In the genomic region with DNA sequence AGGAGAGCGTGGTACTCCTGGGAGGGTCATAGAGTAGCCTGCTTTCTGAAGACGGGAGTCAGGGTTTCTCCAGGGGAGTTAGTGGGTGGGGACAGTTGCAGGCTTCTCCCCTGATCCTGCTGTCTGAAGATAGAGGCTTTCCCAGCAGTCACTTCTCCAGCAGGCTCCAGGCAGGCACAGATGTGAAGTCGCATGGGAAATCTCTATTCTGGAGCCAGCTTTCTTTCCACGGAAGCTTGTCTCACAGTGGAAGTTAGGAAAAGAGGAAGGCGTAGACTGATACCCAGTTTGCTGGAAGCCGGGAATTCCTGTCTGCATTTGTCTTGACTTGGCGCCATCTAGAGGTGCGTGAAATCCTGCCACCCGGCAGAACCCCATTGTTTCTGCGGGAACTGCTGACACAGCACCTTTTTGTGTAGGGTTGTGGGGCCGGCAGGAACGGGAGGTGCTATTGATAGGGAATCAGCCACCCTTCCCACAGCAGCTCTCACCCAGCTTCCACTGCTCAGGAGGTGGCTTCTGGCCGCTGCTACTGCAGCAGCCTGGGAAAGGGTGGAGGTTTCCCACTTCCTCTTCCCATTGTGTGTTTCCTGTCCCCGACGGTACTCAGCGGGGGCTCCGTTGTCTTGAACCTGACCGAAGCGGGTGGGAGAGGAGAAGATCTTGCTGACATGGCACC, we compare ENCODE assay signal across 8 cellular contexts. TPM values are rescaled to one million over a fixed set of nuclear protein-coding genes. Genes with fewer than 3 reads are reported as not detected.
DNase-seq lines count a peak whose midpoint lies in the region; ATAC-seq and TF ChIP-seq lines count a peak whose summit lies in the region.

No MANE protein-coding gene starts in this region.

- H3K4me3 ChIP-seq in CD8-positive, alpha-beta T cell (ENCODE audit: low read depth, low read length): no peak overlapping the region
- H3K4me3 ChIP-seq in Peyer's patch: no peak overlapping the region
- H3K4me3 ChIP-seq in fibroblast of pulmonary artery (replicated peaks; ENCODE audit: low read depth, low read length): no peak overlapping the region
- H3K4me3 ChIP-seq in stomach: no peak overlapping the region

- POLR2A ChIA-PET in CD8-positive, alpha-beta T cell (lab: Charles Lee): interaction anchor here (0.6 to 1.0 kb wide), 3 partner anchors 10 to 1205 kb away, joined by 3 read pairs; no protein-coding TSS in a partner anchor

- H3K27ac Mint-ChIP-seq in CD8-positive, alpha-beta T cell: no peak overlapping the region
- no peak overlapping the region for H3K27ac Mint-ChIP-seq in activated T-helper 1 cell treated with anti-CD3 and anti-CD28 coated beads, Interleukin-12 subunit alpha, Interleukin-12 subunit beta, Interleukin-2, Interleukin-4 antibody, amounts not matched to agents 30 ng/mL and 10 ng/mL and 1 ng/mL, durations not matched to agents 14 hours and 24 hours and 36 hours
- H3K27ac Mint-ChIP-seq in nephron progenitor cell: peak overlapping the region; percentile 78

- CTCF ChIA-PET in CD8-positive, alpha-beta T cell (lab: Charles Lee): interaction anchor here (0.6 to 5.1 kb wide), 27 partner anchors 17 to 233 kb away, joined by 3 to 43 read pairs (median 4); a partner anchor contains a TSS

- 15 to 22% (median 19%) methylated on average over 19 of the region's 19 CpGs for WGBS in stomach, 5 donors

- H3K27me3 Mint-ChIP-seq in CD8-positive, alpha-beta T cell (ENCODE audit: low read depth): no peaks in the 10 kb centered on the region
- no peaks in the 10 kb centered on the region for H3K27me3 Mint-ChIP-seq in activated T-helper 1 cell treated with anti-CD3 and anti-CD28 coated beads, Interleukin-12 subunit alpha, Interleukin-12 subunit beta, Interleukin-2, Interleukin-4 antibody, amounts not matched to agents 30 ng/mL and 10 ng/mL and 1 ng/mL, durations not matched to agents 14 hours and 24 hours and 36 hours (ENCODE audit: insufficient read depth)
- no peaks in the 10 kb centered on the region for H3K27me3 Mint-ChIP-seq in nephron progenitor cell (ENCODE audit: low read depth, poor library complexity)

- H3K4me3 Mint-ChIP-seq in CD8-positive, alpha-beta T cell: no peak overlapping the region
- H3K4me3 Mint-ChIP-seq in activated T-helper 1 cell treated with anti-CD3 and anti-CD28 coated beads, Interleukin-12 subunit alpha, Interleukin-12 subunit beta, Interleukin-2, Interleukin-4 antibody, amounts not matched to agents 30 ng/mL and 10 ng/mL and 1 ng/mL, durations not matched to agents 14 hours and 24 hours and 36 hours: no peak overlapping the region
- no peak overlapping the region for H3K4me3 Mint-ChIP-seq in nephron progenitor cell

- intact Hi-C loops in CD8-positive, alpha-beta T cell (cut with DNase I, micrococcal nuclease): loop anchor here (1.0 to 10.0 kb wide), 4 partner anchors 54 to 236 kb away; no protein-coding TSS in a partner anchor
- intact Hi-C loops in activated T-helper 1 cell treated with anti-CD3 and anti-CD28 coated beads, Interleukin-12 subunit alpha, Interleukin-12 subunit beta, Interleukin-2, Interleukin-4 antibody, amounts not matched to agents 30 ng/mL and 10 ng/mL and 1 ng/mL, durations not matched to agents 14 hours and 24 hours and 36 hours (cut with micrococcal nuclease): loop anchor here (1.0 to 5.0 kb wide), 6 partner anchors 34 to 234 kb away; a partner anchor contains a TSS
- intact Hi-C loops in stomach (cut with DNase I; ENCODE audit: low total_unique reads): loop anchor here (5.0 to 10.0 kb wide), 2 partner anchors 129 to 236 kb away; a partner anchor contains a TSS

- H3K36me3 Mint-ChIP-seq in CD8-positive, alpha-beta T cell: peaks cover 58% of the 10 kb centered on the region
- no peaks in the 10 kb centered on the region for H3K36me3 Mint-ChIP-seq in activated T-helper 1 cell treated with anti-CD3 and anti-CD28 coated beads, Interleukin-12 subunit alpha, Interleukin-12 subunit beta, Interleukin-2, Interleukin-4 antibody, amounts not matched to agents 30 ng/mL and 10 ng/mL and 1 ng/mL, durations not matched to agents 14 hours and 24 hours and 36 hours (ENCODE audit: low read depth)
- peaks cover 19% of the 10 kb centered on the region for H3K36me3 Mint-ChIP-seq in nephron progenitor cell (ENCODE audit: low read depth)

- no peaks in the 10 kb centered on the region for H3K27me3 ChIP-seq in CD8-positive, alpha-beta T cell (ENCODE audit: insufficient read depth, low read length)
- no peaks in the 10 kb centered on the region for H3K27me3 ChIP-seq in Peyer's patch
- H3K27me3 ChIP-seq in stomach: no peaks in the 10 kb centered on the region

- TF ChIP-seq POLR2A in Peyer's patch (IDR thresholded peaks at IDR 0.05) (no peak), stomach (IDR thresholded peaks at IDR 0.05) (no peak)

- peak in 6 of 7 experiments; percentile 37 to 74 (median 56) for DNase-seq in CD8-positive, alpha-beta T cell
- DNase-seq in HuH-7 (ENCODE audit: low spot score) (peak; percentile 90), Peyer's patch (peak; percentile 57 to 90 (median 81)), fibroblast of pulmonary artery (ENCODE audit: low read depth) (peak; percentile 92), nephron progenitor cell (peak; percentile 79), stomach (peak; percentile 80)
- DNase-seq in activated T-helper 1 cell treated with anti-CD3 and anti-CD28 coated beads, Interleukin-12 subunit alpha, Interleukin-12 subunit beta, Interleukin-2, Interleukin-4 antibody, amounts not matched to agents 30 ng/mL and 10 ng/mL and 1 ng/mL, durations not matched to agents 14 hours and 24 hours and 36 hours (ENCODE audit: low spot score): peak; percentile 51

- H3K4me1 Mint-ChIP-seq in CD8-positive, alpha-beta T cell (ENCODE audit: low read depth): peaks cover 17% of the 10 kb centered on the region
- H3K4me1 Mint-ChIP-seq in activated T-helper 1 cell treated with anti-CD3 and anti-CD28 coated beads, Interleukin-12 subunit alpha, Interleukin-12 subunit beta, Interleukin-2, Interleukin-4 antibody, amounts not matched to agents 30 ng/mL and 10 ng/mL and 1 ng/mL, durations not matched to agents 14 hours and 24 hours and 36 hours (ENCODE audit: low read depth): peaks cover 19% of the 10 kb centered on the region
- peaks cover 28% of the 10 kb centered on the region for H3K4me1 Mint-ChIP-seq in nephron progenitor cell

- H3K9me3 ChIP-seq in CD8-positive, alpha-beta T cell (ENCODE audit: low read length): no peaks in the 10 kb centered on the region
- H3K9me3 ChIP-seq in Peyer's patch (no peaks in the 10 kb centered on the region), stomach (no peaks in the 10 kb centered on the region)

- peaks cover 11% of the 10 kb centered on the region for H3K36me3 ChIP-seq in CD8-positive, alpha-beta T cell (ENCODE audit: insufficient read depth, low read length)
- H3K36me3 ChIP-seq in Peyer's patch (peaks cover 0 to 71% (median 0%) of the 10 kb centered on the region in 3 donors), stomach (peaks cover 33 to 76% (median 72%) of the 10 kb centered on the region in 4 donors)

- H3K9me3 Mint-ChIP-seq in CD8-positive, alpha-beta T cell: no peaks in the 10 kb centered on the region
- no peaks in the 10 kb centered on the region for H3K9me3 Mint-ChIP-seq in activated T-helper 1 cell treated with anti-CD3 and anti-CD28 coated beads, Interleukin-12 subunit alpha, Interleukin-12 subunit beta, Interleukin-2, Interleukin-4 antibody, amounts not matched to agents 30 ng/mL and 10 ng/mL and 1 ng/mL, durations not matched to agents 14 hours and 24 hours and 36 hours
- H3K9me3 Mint-ChIP-seq in nephron progenitor cell: no peaks in the 10 kb centered on the region

- H3K4me1 ChIP-seq in CD8-positive, alpha-beta T cell (ENCODE audit: insufficient read depth, low read length): peaks cover 10% of the 10 kb centered on the region
- H3K4me1 ChIP-seq in Peyer's patch: peaks cover 0 to 18% (median 1%) of the 10 kb centered on the region in 4 donors
- peaks cover 4 to 21% (median 14%) of the 10 kb centered on the region in 4 donors for H3K4me1 ChIP-seq in stomach

- ATAC-seq in CD8-positive, alpha-beta T cell: peak; percentile 73
- no peak for ATAC-seq in HG03460 (IDR thresholded peaks at IDR 0.05; ENCODE audit: unreplicated experiment)

- TF ChIP-seq EP300 in stomach (IDR thresholded peaks at IDR 0.05): no peak

- no peak overlapping the region for H3K27ac ChIP-seq in CD8-positive, alpha-beta T cell (ENCODE audit: low read depth, low read length)
- H3K27ac ChIP-seq in Peyer's patch (peak overlapping the region in 3 of 4 donors; percentile 26 to 60 (median 37)), stomach (peak overlapping the region; percentile 13 to 64 (median 50))

- peak; percentile 63 for TF ChIP-seq CTCF in CD8-positive, alpha-beta T cell (IDR thresholded peaks at IDR 0.05)
- TF ChIP-seq CTCF in Peyer's patch (IDR thresholded peaks at IDR 0.05): peak; percentile 43 to 90 (median 78)
- TF ChIP-seq CTCF in fibroblast of pulmonary artery (IDR thresholded peaks at IDR 0.05; ENCODE audit: low read length, missing control alignments): peak; percentile 88
- TF ChIP-seq CTCF in nephron progenitor cell (IDR thresholded peaks at IDR 0.05): peak; percentile 75
- peak in 5 of 7 experiments; percentile 75 to 90 (median 83) for TF ChIP-seq CTCF in stomach (IDR thresholded peaks at IDR 0.05)

RNA-seq across cellular contexts. Expression of a gene that starts 28.5 kb away (rescaled TPM):
- total RNA-seq in CD8-positive, alpha-beta T cell: 1 to 10 TPM; 1.1 to 1.6 TPM
- total RNA-seq in Peyer's patch (not detected), stomach (1 to 10 TPM in 1 of 5 donors, under 1 TPM in 1, not detected in 3; 0.72 to 2.3 TPM)
- total RNA-seq in activated T-helper 1 cell treated with anti-CD3 and anti-CD28 coated beads, Interleukin-12 subunit alpha, Interleukin-12 subunit beta, Interleukin-2, Interleukin-4 antibody, amounts not matched to agents 30 ng/mL and 10 ng/mL and 1 ng/mL, durations not matched to agents 14 hours and 24 hours and 36 hours: 0.39 and 0.49 TPM in 2 replicates
- polyA plus RNA-seq in stomach: 1 to 10 TPM; 1.1 to 8.9 (median 1.1) TPM

RNA-seq across cellular contexts. Expression of a gene that starts 57.3 kb away (rescaled TPM):
- total RNA-seq in CD8-positive, alpha-beta T cell: 10 to 100 TPM; 17.9 to 18.4 TPM
- total RNA-seq in Peyer's patch (10 to 100 TPM; 17.7 to 52.7 (median 29.3) TPM), stomach (100 to 1,000 TPM in 1 of 5 donors, 10 to 100 TPM in 2, 1 to 10 TPM in 1, not detected in 1; 7.0 to 232 (median 23.9) TPM)
- 51.0 and 52.1 TPM in 2 replicates for total RNA-seq in activated T-helper 1 cell treated with anti-CD3 and anti-CD28 coated beads, Interleukin-12 subunit alpha, Interleukin-12 subunit beta, Interleukin-2, Interleukin-4 antibody, amounts not matched to agents 30 ng/mL and 10 ng/mL and 1 ng/mL, durations not matched to agents 14 hours and 24 hours and 36 hours
- polyA plus RNA-seq in stomach: 10 to 100 TPM in 2 of 3 donors, 1 to 10 TPM in 1; 5.4 to 76.1 (median 59.0) TPM
